Comparison of ENCODE assay signal across 8 cellular contexts in the genomic region with DNA sequence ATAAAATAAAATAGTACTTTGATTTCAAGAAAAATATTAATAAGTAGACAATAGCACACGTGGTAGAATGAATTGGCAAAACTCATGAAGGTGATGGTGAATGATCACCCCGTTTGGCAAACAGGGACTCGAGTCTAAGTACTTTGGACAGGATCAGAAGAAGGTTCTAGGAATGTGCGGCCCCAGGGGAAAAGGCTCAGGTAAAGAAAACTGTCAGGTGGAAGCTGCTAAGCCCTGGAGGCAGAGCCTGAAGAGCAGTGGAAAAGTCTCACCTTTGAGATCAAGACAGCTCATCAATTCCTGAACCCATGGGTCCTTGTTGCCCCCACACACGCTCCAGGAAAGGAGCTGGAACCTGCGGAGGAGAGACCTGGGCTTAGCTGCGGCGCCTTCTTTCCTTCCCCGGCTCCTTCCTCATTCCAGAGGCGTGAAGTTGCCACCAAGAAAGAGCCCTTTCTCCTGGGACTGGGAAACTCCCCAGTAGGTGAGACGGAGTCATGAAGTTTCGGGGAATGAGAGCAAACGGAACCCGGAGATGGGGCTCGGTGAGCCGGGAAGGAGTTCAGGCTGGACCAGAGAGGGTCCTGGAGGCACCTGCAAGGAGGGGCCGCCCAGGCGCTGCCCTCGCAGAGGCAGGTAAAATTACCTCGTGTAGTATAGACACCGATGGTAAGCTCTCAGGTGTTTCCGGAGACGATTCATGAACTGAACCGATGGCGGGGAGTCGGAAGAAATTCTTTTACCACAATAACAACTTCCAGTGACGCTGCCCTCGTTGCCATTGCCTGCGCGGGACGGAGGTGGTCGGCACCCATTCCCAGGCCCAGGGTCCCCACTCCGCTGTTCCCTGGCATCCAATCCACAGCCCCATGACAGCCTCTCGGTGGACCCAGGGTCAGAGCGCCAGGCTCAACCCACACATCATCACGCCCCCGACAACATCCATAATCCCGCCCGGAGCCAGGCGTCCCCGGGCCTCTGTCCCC. TPM values are rescaled to one million over a fixed set of nuclear protein-coding genes. Genes with fewer than 3 reads are reported as not detected.
DNase-seq lines count a peak whose midpoint lies in the region; ATAC-seq and TF ChIP-seq lines count a peak whose summit lies in the region.

No MANE protein-coding gene starts in this region.

- DNase-seq in activated naive CD4-positive, alpha-beta T cell treated with Interleukin-2 at 50 U/mL for 16 hours, result no peak
- no peak for DNase-seq in central memory CD8-positive, alpha-beta T cell (ENCODE audit: low spot score in 2 of 2)
- DNase-seq in memory B cell (ENCODE audit: low spot score in 2 of 2) (peak; percentile 37 to 42), upper lobe of right lung (no peak), NCI-H1930 (lab: John Stamatoyannopoulos, UW) (no peak), hepatic stellate cell (ENCODE audit: low spot score) (no peak), NCI-H146 (lab: John Stamatoyannopoulos, UW) (no peak)

- H3K4me1 ChIP-seq in upper lobe of right lung, result no peaks in the 10 kb centered on the region

- TF ChIP-seq CTCF in upper lobe of right lung (IDR thresholded peaks at IDR 0.05), result no peak

- H3K27ac ChIP-seq in upper lobe of right lung, result peak overlapping the region; percentile 89

- H3K27me3 ChIP-seq in upper lobe of right lung, result no peaks in the 10 kb centered on the region

- H3K27me3 Mint-ChIP-seq in activated naive CD4-positive, alpha-beta T cell treated with anti-CD3 and anti-CD28 coated beads, Interleukin-2, amount 50 U/mL, for 24 hours, result peaks cover 2% of the 10 kb centered on the region
- H3K27me3 Mint-ChIP-seq in central memory CD8-positive, alpha-beta T cell, result peaks cover 37% of the 10 kb centered on the region
- H3K27me3 Mint-ChIP-seq in memory B cell, result peaks cover 5% of the 10 kb centered on the region

- intact Hi-C loops in upper lobe of right lung (cut with DNase I), result loop anchor here (10.0 kb wide), 1 partner anchor 46 kb away; a partner anchor contains a TSS

- peaks cover 18% of the 10 kb centered on the region for H3K36me3 ChIP-seq in upper lobe of right lung

- peaks cover 21% of the 10 kb centered on the region for H3K4me1 Mint-ChIP-seq in activated naive CD4-positive, alpha-beta T cell treated with anti-CD3 and anti-CD28 coated beads, Interleukin-2, amount 50 U/mL, for 24 hours
- peaks cover 23% of the 10 kb centered on the region for H3K4me1 Mint-ChIP-seq in central memory CD8-positive, alpha-beta T cell
- H3K4me1 Mint-ChIP-seq in memory B cell, result peaks cover 26% of the 10 kb centered on the region

- no peaks in the 10 kb centered on the region for H3K9me3 ChIP-seq in upper lobe of right lung

- H3K4me3 ChIP-seq in upper lobe of right lung, result peak overlapping the region; percentile 90

- peak overlapping the region; percentile 84 for H3K4me3 Mint-ChIP-seq in activated naive CD4-positive, alpha-beta T cell treated with anti-CD3 and anti-CD28 coated beads, Interleukin-2, amount 50 U/mL, for 24 hours
- peak overlapping the region; percentile 78 for H3K4me3 Mint-ChIP-seq in central memory CD8-positive, alpha-beta T cell
- H3K4me3 Mint-ChIP-seq in memory B cell, result peak overlapping the region; percentile 86

- no peaks in the 10 kb centered on the region for H3K36me3 Mint-ChIP-seq in activated naive CD4-positive, alpha-beta T cell treated with anti-CD3 and anti-CD28 coated beads, Interleukin-2, amount 50 U/mL, for 24 hours
- peaks cover 8% of the 10 kb centered on the region for H3K36me3 Mint-ChIP-seq in central memory CD8-positive, alpha-beta T cell (ENCODE audit: insufficient read depth)
- H3K36me3 Mint-ChIP-seq in memory B cell, result peaks cover 1% of the 10 kb centered on the region

- no peaks in the 10 kb centered on the region for H3K9me3 Mint-ChIP-seq in activated naive CD4-positive, alpha-beta T cell treated with anti-CD3 and anti-CD28 coated beads, Interleukin-2, amount 50 U/mL, for 24 hours
- no peaks in the 10 kb centered on the region for H3K9me3 Mint-ChIP-seq in central memory CD8-positive, alpha-beta T cell
- H3K9me3 Mint-ChIP-seq in memory B cell, result no peaks in the 10 kb centered on the region

- ATAC-seq in central memory CD8-positive, alpha-beta T cell (replicated peaks; ENCODE audit: extremely low read depth, poor library complexity, severe bottlenecking), result peak; percentile 45
- ATAC-seq in memory B cell (ENCODE audit: low read depth) (peak; percentile 55), upper lobe of right lung (peak; percentile 51)

- peak overlapping the region; percentile 35 for H3K27ac Mint-ChIP-seq in activated naive CD4-positive, alpha-beta T cell treated with anti-CD3 and anti-CD28 coated beads, Interleukin-2, amount 50 U/mL, for 24 hours
- peak overlapping the region; percentile 84 for H3K27ac Mint-ChIP-seq in central memory CD8-positive, alpha-beta T cell (ENCODE audit: low read depth)
- H3K27ac Mint-ChIP-seq in memory B cell, result peak overlapping the region; percentile 82

RNA-seq across cellular contexts. Expression of a gene that starts 1.2 kb away (rescaled TPM):
- total RNA-seq in upper lobe of right lung, result 9.6 TPM

RNA-seq across cellular contexts. Expression of a gene that starts 1.3 kb away (rescaled TPM):
- total RNA-seq in upper lobe of right lung, result 169 TPM

RNA-seq across cellular contexts. Expression of a gene that starts 7.2 kb away (rescaled TPM):
- 23.2 TPM for total RNA-seq in upper lobe of right lung

RNA-seq across cellular contexts. Expression of a gene that starts 28.0 kb away (rescaled TPM):
- total RNA-seq in upper lobe of right lung, result 131 TPM

RNA-seq across cellular contexts. Expression of a gene that starts 33.3 kb away (rescaled TPM):
- not detected for total RNA-seq in upper lobe of right lung

Comparison
In these comparisons a context has a peak if more than half of its experiments do, and no peak if none do; other contexts are left out.
1. DNase-seq: peak in memory B cell (2 of 2); none in activated naive CD4-positive, alpha-beta T cell treated with Interleukin-2 at 50 U/mL for 16 hours (single experiment), central memory CD8-positive, alpha-beta T cell (0 of 2), upper lobe of right lung (single experiment), NCI-H1930 (0 of 2), hepatic stellate cell (single experiment) and NCI-H146 (single experiment).
2. Peak in every context shown above with its lines, with median percentiles within 50 percentile points of each other: H3K27ac Mint-ChIP-seq, H3K4me3 Mint-ChIP-seq and ATAC-seq.